Comparison of ENCODE assay signal across 10 cellular contexts in genomic region chr17:81340606-81341346, GRCh38. TPM values are rescaled to one million over a fixed set of nuclear protein-coding genes. Genes with fewer than 3 reads are reported as not detected.
DNase-seq lines count a peak whose midpoint lies in the region; ATAC-seq and TF ChIP-seq lines count a peak whose summit lies in the region.
"Had no signal": no experiment of that assay in that cellular context is flagged by ENCODE, and none has a peak within 500 bp of the region (broad histone marks: within the 10 kb centered on the region; RNA-seq: fewer than 3 reads in every experiment).

No MANE protein-coding gene starts in this region.

- H3K4ac ChIP-seq in mesendoderm (ENCODE audit: low read depth, low read length) = peak overlapping the region; percentile 66

- ATAC-seq in Panc1 = no peak
- ATAC-seq: activated CD8-positive, alpha-beta memory T cell treated with anti-CD3 and anti-CD28 coated beads, Interleukin-2, amount 10 ng/mL, durations not matched to agents 7 days and 5 days had no signal

- in situ Hi-C loops in Panc1 (cut with HindIII; ENCODE audit: low pct_unique_long_range_greater_than_20kb, low sequenced_read_pairs) = no loop called here

- no TSS peak for BruUV-seq in Panc1 (replicated peaks; lab: Mats Ljungman, UMichigan)

- H3K56ac ChIP-seq in mesendoderm (ENCODE audit: low read length) = peak overlapping the region; percentile 96

- intact Hi-C loops in Panc1 (cut with micrococcal nuclease; ENCODE audit: unreplicated experiment) = no loop called here
- intact Hi-C loops in thyroid gland (cut with DNase I) = no loop called here

- 15 to 16% methylated on average over 45 of the region's 45 CpGs for WGBS in ectodermal cell, 2 experiments
- no CpG with 5 or more reads among the region's 45 CpGs for WGBS in mesendoderm (ENCODE audit: extremely low coverage, insufficient coverage, low lambda C conversion rate)
- 16 to 34% methylated on average over 13 to 39 of the region's 45 CpGs for WGBS in thyroid gland, 2 donors

- H2BK120ac ChIP-seq in mesendoderm (ENCODE audit: low read depth, low read length) = no peak overlapping the region

- CTCF ChIA-PET in Panc1 (lab: Charles Lee) = no interaction called here

- no peak overlapping the region for H2BK15ac ChIP-seq in mesendoderm (replicated peaks; ENCODE audit: low read depth)

- H2AK5ac ChIP-seq in mesendoderm (ENCODE audit: low read length) = no peak overlapping the region

- no peaks in the 10 kb centered on the region for H3K79me1 ChIP-seq in mesendoderm (ENCODE audit: low read length)

- no peak overlapping the region for H4K8ac ChIP-seq in mesendoderm (ENCODE audit: low read depth, low read length)

- H3K27ac ChIP-seq in Panc1 (ENCODE audit: low read length) = peak overlapping the region; percentile 100
- peak overlapping the region; percentile 33 for H3K27ac ChIP-seq in ectodermal cell (ENCODE audit: insufficient read depth, low read depth, low read length, poor library complexity, severe bottlenecking)
- peak overlapping the region; percentile 18 for H3K27ac ChIP-seq in mesendoderm (ENCODE audit: low read depth, low read length)
- H3K27ac ChIP-seq in thyroid gland = peak overlapping the region; percentile 95 to 97 (median 96)
- H3K27ac ChIP-seq in effector memory CD4-positive, alpha-beta T cell (ENCODE audit: insufficient read depth, low read length, poor library complexity, severe bottlenecking) = no peak overlapping the region

- H3K9me3 ChIP-seq in Panc1 (ENCODE audit: control insufficient read depth, insufficient read depth, low read depth, low read length) (no peaks in the 10 kb centered on the region), ectodermal cell (ENCODE audit: control insufficient read depth, low read length) (no peaks in the 10 kb centered on the region), thyroid gland (no peaks in the 10 kb centered on the region)
- H3K9me3 ChIP-seq in effector memory CD4-positive, alpha-beta T cell (ENCODE audit: control insufficient read depth, low read length) = no peaks in the 10 kb centered on the region

- POLR2A ChIA-PET in Panc1 (lab: Charles Lee) = interaction anchor here (0.5 kb wide), 1 partner anchor 44 kb away, joined by 4 read pairs; no protein-coding TSS in a partner anchor

- H4K5ac ChIP-seq in mesendoderm (ENCODE audit: low read length) = no peak overlapping the region

- H3K9ac ChIP-seq in mesendoderm (ENCODE audit: low read length) = peak overlapping the region; percentile 100

- H2BK5ac ChIP-seq in mesendoderm (ENCODE audit: low read length) = no peak overlapping the region

- peak in 1 of 2 donors; percentile 35 for TF ChIP-seq POLR2A in thyroid gland (IDR thresholded peaks at IDR 0.05)

- DNase-seq in Panc1 (ENCODE audit: low read depth, low spot score) (no peak), mesendoderm (no peak), thyroid gland (peak; percentile 36 to 48), activated T-cell treated with anti-CD3 and anti-CD28 coated beads for 4 hours (no peak), OCI-M1 (lab: John Stamatoyannopoulos, UW) (no peak), DMS153 treated with DMSO at 0.1 percent for 48 hours (lab: John Stamatoyannopoulos, UW; ENCODE audit: unreplicated experiment) (no peak)
- DNase-seq in effector memory CD4-positive, alpha-beta T cell = no peak
- DNase-seq: activated CD8-positive, alpha-beta memory T cell treated with anti-CD3 and anti-CD28 coated beads, Interleukin-2, amount 10 ng/mL, durations not matched to agents 7 days and 5 days; NCI-H748 treated with DMSO at 0.1 percent for 48 hours had no signal

- TF ChIP-seq CTCF in Panc1 (IDR thresholded peaks at IDR 0.05) = no peak
- no peak for TF ChIP-seq CTCF in thyroid gland (IDR thresholded peaks at IDR 0.05)

- peaks cover 54% of the 10 kb centered on the region for H3K4me1 ChIP-seq in Panc1 (ENCODE audit: control insufficient read depth, insufficient read depth, low read length)
- peaks cover 42% of the 10 kb centered on the region for H3K4me1 ChIP-seq in ectodermal cell (ENCODE audit: control insufficient read depth, insufficient read depth, low read length)
- peaks cover 14% of the 10 kb centered on the region for H3K4me1 ChIP-seq in mesendoderm (ENCODE audit: control insufficient read depth, low read depth, low read length)
- H3K4me1 ChIP-seq in thyroid gland = peaks cover 19 to 46% of the 10 kb centered on the region in 2 donors
- peaks cover 37% of the 10 kb centered on the region for H3K4me1 ChIP-seq in effector memory CD4-positive, alpha-beta T cell (ENCODE audit: control insufficient read depth, insufficient read depth, low read length, poor library complexity, severe bottlenecking)

- H3K27me3 ChIP-seq in Panc1 (ENCODE audit: control insufficient read depth, insufficient read depth, low read length) (no peaks in the 10 kb centered on the region), ectodermal cell (ENCODE audit: control insufficient read depth, insufficient read depth, low read length, poor library complexity, severe bottlenecking) (peaks cover 33% of the 10 kb centered on the region), mesendoderm (ENCODE audit: insufficient read depth, low read length, poor library complexity) (no peaks in the 10 kb centered on the region), thyroid gland (no peaks in the 10 kb centered on the region)
- peaks cover 81% of the 10 kb centered on the region for H3K27me3 ChIP-seq in effector memory CD4-positive, alpha-beta T cell (replicated peaks; ENCODE audit: control insufficient read depth, insufficient read depth, low read length, poor library complexity, severe bottlenecking)

- H3K4me3 ChIP-seq in Panc1 (ENCODE audit: low read depth in 2 of 2, low read length in 2 of 2) (peak overlapping the region; percentile 84 to 100), ectodermal cell (ENCODE audit: insufficient read depth, low read depth, low read length) (peak overlapping the region; percentile 98), mesendoderm (ENCODE audit: low read length) (peak overlapping the region; percentile 7), thyroid gland (replicated peaks in 1 of 3) (peak overlapping the region; percentile 39 to 61 (median 50))
- no peak overlapping the region for H3K4me3 ChIP-seq in effector memory CD4-positive, alpha-beta T cell (ENCODE audit: insufficient read depth, low read depth, low read length, poor library complexity, severe bottlenecking)

- H3K18ac ChIP-seq in mesendoderm (ENCODE audit: low read length) = peak overlapping the region; percentile 97

- peaks cover 27% of the 10 kb centered on the region for H3K79me2 ChIP-seq in mesendoderm (ENCODE audit: control insufficient read depth, insufficient read depth, low read length)

- H3K4me2 ChIP-seq in mesendoderm (ENCODE audit: low read length) = peak overlapping the region; percentile 77

- peaks cover 12% of the 10 kb centered on the region; the same call in 1 of the 2 replicates for H3K36me3 ChIP-seq in Panc1 (ENCODE audit: control insufficient read depth, insufficient read depth, low read length)
- H3K36me3 ChIP-seq in ectodermal cell (ENCODE audit: control insufficient read depth, insufficient read depth, low read length) = no peaks in the 10 kb centered on the region
- H3K36me3 ChIP-seq in mesendoderm (ENCODE audit: control insufficient read depth, insufficient read depth, low read length) = no peaks in the 10 kb centered on the region
- no peaks in the 10 kb centered on the region for H3K36me3 ChIP-seq in thyroid gland
- no peaks in the 10 kb centered on the region for H3K36me3 ChIP-seq in effector memory CD4-positive, alpha-beta T cell (ENCODE audit: control insufficient read depth, insufficient read depth, low read length)

- H3K23ac ChIP-seq in mesendoderm (ENCODE audit: low read length) = peak overlapping the region; percentile 100

RNA-seq across cellular contexts. Expression of gene SLC38A10, which starts 45.7 kb away (rescaled TPM):
- total RNA-seq in Panc1 (2021; ENCODE audit: unreplicated experiment) = 188 TPM
- 144 TPM for polyA plus RNA-seq in Panc1 (2012; ENCODE audit: insufficient read length)
- 46.8 TPM for polyA plus RNA-seq in ectodermal cell (2013, experiment 1 of 4)
- 47.5 TPM for polyA plus RNA-seq in ectodermal cell (2013, experiment 2 of 4)
- 28.0 TPM for polyA plus RNA-seq in ectodermal cell (2013, experiment 3 of 4)
- polyA plus RNA-seq in ectodermal cell (2013, experiment 4 of 4) = 33.4 TPM
- 13.2 TPM for polyA plus RNA-seq in mesendoderm (2013, experiment 1 of 2)
- 13.7 TPM for polyA plus RNA-seq in mesendoderm (2013, experiment 2 of 2)
- total RNA-seq in thyroid gland = 100 to 1,000 TPM in 3 of 4 donors, 10 to 100 TPM in 1; 81.8 to 140 (median 121) TPM

RNA-seq across cellular contexts. Expression of gene BAHCC1, which starts 54.5 kb away (rescaled TPM):
- 77.4 TPM for total RNA-seq in Panc1 (2021; ENCODE audit: unreplicated experiment)
- 129 TPM for polyA plus RNA-seq in Panc1 (2012; ENCODE audit: insufficient read length)
- polyA plus RNA-seq in ectodermal cell (2013, experiment 1 of 4) = 26.9 TPM
- 37.1 TPM for polyA plus RNA-seq in ectodermal cell (2013, experiment 2 of 4)
- polyA plus RNA-seq in ectodermal cell (2013, experiment 3 of 4) = 32.4 TPM
- polyA plus RNA-seq in ectodermal cell (2013, experiment 4 of 4) = 38.6 TPM
- 1.6 TPM for polyA plus RNA-seq in mesendoderm (2013, experiment 1 of 2)
- polyA plus RNA-seq in mesendoderm (2013, experiment 2 of 2) = 2.1 TPM
- 10 to 100 TPM; 13.7 to 33.7 (median 23.9) TPM for total RNA-seq in thyroid gland

Comparison
In these comparisons a context has a peak if more than half of its experiments do, and no peak if none do; other contexts are left out.
1. DNase-seq: peak in thyroid gland (2 of 2); none in Panc1 (single experiment), mesendoderm (single experiment), activated T-cell treated with anti-CD3 and anti-CD28 coated beads for 4 hours (single experiment), OCI-M1 (single experiment), effector memory CD4-positive, alpha-beta T cell (0 of 3) and DMS153 treated with DMSO at 0.1 percent for 48 hours (single experiment).